In genomic region chr5:168086736-168087135, GRCh38 we compare ENCODE assay signal across 21 cellular contexts.
DNase-seq lines count a peak whose midpoint lies in the region; ATAC-seq and TF ChIP-seq lines count a peak whose summit lies in the region.
"Had no signal": no experiment of that assay in that cellular context is flagged by ENCODE, and none has a peak within 500 bp of the region (broad histone marks: within the 10 kb centered on the region; RNA-seq: fewer than 3 reads in every experiment).

No MANE protein-coding gene starts in this region.

- H3K9ac ChIP-seq in muscle layer of colon (ENCODE audit: low read length) = no peak overlapping the region
- H3K9ac ChIP-seq: BLaER1 treated with 17β-estradiol and CSF1 and Interleukin-3, amounts not matched to agents 10 nM and 100 nM had no signal

- CTCF ChIA-PET in RWPE1 (lab: Yijun Ruan, JAX) = interaction anchor here (0.7 to 0.9 kb wide), 2 partner anchors 39 to 343 kb away, joined by 3 read pairs; no protein-coding TSS in a partner anchor

- DNase-seq in RWPE1 (ENCODE audit: low spot score) = no peak
- DNase-seq in uterus = no peak
- DNase-seq in activated T-cell treated with anti-CD3 and anti-CD28 coated beads, Interleukin-2, amount 50 U/mL, for 1 hour = no peak
- DNase-seq: activated CD4-positive, alpha-beta T cell treated with anti-CD3 and anti-CD28 coated beads for 36 hours; activated CD8-positive, alpha-beta memory T cell treated with anti-CD3 and anti-CD28 coated beads, Interleukin-2, amount 50 U/mL, for 48 hours; activated CD8-positive, alpha-beta T cell treated with anti-CD3 and anti-CD28 coated beads for 36 hours; activated naive CD4-positive, alpha-beta T cell treated with anti-CD3 and anti-CD28 coated beads, Interleukin-2, amount 10 ng/mL, durations not matched to agents 7 days and 5 days; hippocampal formation; NCI-H1092; NCI-H446 treated with DMSO at 0.1 percent for 48 hours; stimulated activated CD4-positive, alpha-beta T cell treated with anti-CD3 and anti-CD28 coated beads, Interleukin-4, amount 100 ng/mL, for 24 hours; T-helper 2 cell; tibial artery had no signal

- H3K27ac ChIP-seq in 22Rv1 (no peak overlapping the region), C4-2B (no peak overlapping the region), RWPE1 (peak overlapping the region; percentile 52; the same call in 1 of the 2 replicates), muscle layer of colon (ENCODE audit: low read depth, low read length) (peak overlapping the region; percentile 12), uterus (peak overlapping the region in 1 of 2 donors; percentile 1)
- H3K27ac ChIP-seq: BLaER1 treated with 17β-estradiol and CSF1 and Interleukin-3, amounts not matched to agents 10 nM and 100 nM; body of pancreas; tibial artery had no signal

- H3K36me3 ChIP-seq in muscle layer of colon (ENCODE audit: insufficient read depth, low read length) (no peaks in the 10 kb centered on the region), uterus (no peaks in the 10 kb centered on the region)
- H3K36me3 ChIP-seq: tibial artery had no signal

- POLR2A ChIA-PET in RWPE1 (lab: Yijun Ruan, JAX; ENCODE audit: low non-redundant PET) = interaction anchor here (0.5 kb wide), 1 partner anchor 132 kb away, joined by 3 read pairs; no protein-coding TSS in a partner anchor

- H3K27me3 ChIP-seq in muscle layer of colon (ENCODE audit: control insufficient read depth in 1 of 2, insufficient read depth in 2 of 2, low read length in 2 of 2) = no peaks in the 10 kb centered on the region
- no peaks in the 10 kb centered on the region for H3K27me3 ChIP-seq in uterus
- H3K27me3 ChIP-seq: BLaER1 treated with 17β-estradiol and CSF1 and Interleukin-3, amounts not matched to agents 10 nM and 100 nM; body of pancreas; tibial artery had no signal

- no peak for TF ChIP-seq POLR2A in uterus (IDR thresholded peaks at IDR 0.05)

- no peak for ATAC-seq in GM21737 (IDR thresholded peaks at IDR 0.05; ENCODE audit: unreplicated experiment)
- no peak for ATAC-seq in GM18861 (IDR thresholded peaks at IDR 0.05; ENCODE audit: unreplicated experiment)
- ATAC-seq: activated CD4-positive, alpha-beta T cell treated with anti-CD3 and anti-CD28 coated beads for 36 hours; activated CD8-positive, alpha-beta T cell treated with anti-CD3 and anti-CD28 coated beads for 36 hours; activated T-helper 17 cell treated with anti-CD3 and anti-CD28 coated beads, Interleukin-2, amount 50 U/mL, for 72 hours had no signal

- intact Hi-C loops in uterus (cut with DNase I; ENCODE audit: low total_unique reads) = no loop called here

- H3K4me3 ChIP-seq in muscle layer of colon (ENCODE audit: low read depth in 1 of 2, low read length in 2 of 2) = peak overlapping the region in 1 of 2 donors; percentile 7
- no peak overlapping the region for H3K4me3 ChIP-seq in uterus
- H3K4me3 ChIP-seq: BLaER1 treated with 17β-estradiol and CSF1 and Interleukin-3, amounts not matched to agents 10 nM and 100 nM; body of pancreas; tibial artery had no signal

- TF ChIP-seq CTCF in 22Rv1 (IDR thresholded peaks at IDR 0.05) = peak; percentile 34
- peak; percentile 47; the same call in 1 of the 2 replicates for TF ChIP-seq CTCF in C4-2B (conservative IDR thresholded peaks at IDR 0.05)
- TF ChIP-seq CTCF in RWPE1 (conservative IDR thresholded peaks at IDR 0.05; ENCODE audit: low read depth) = no peak
- TF ChIP-seq CTCF in uterus (IDR thresholded peaks at IDR 0.05) = no peak

- H3K9me3 ChIP-seq in muscle layer of colon (ENCODE audit: low read length) (no peaks in the 10 kb centered on the region), uterus (no peaks in the 10 kb centered on the region)
- H3K9me3 ChIP-seq: body of pancreas, tibial artery had no signal

- peaks cover 24% of the 10 kb centered on the region for H3K4me1 ChIP-seq in muscle layer of colon (ENCODE audit: insufficient read depth, low read length)
- no peaks in the 10 kb centered on the region for H3K4me1 ChIP-seq in uterus
- H3K4me1 ChIP-seq: BLaER1 treated with 17β-estradiol and CSF1 and Interleukin-3, amounts not matched to agents 10 nM and 100 nM had no signal

Comparison
In these comparisons a context has a peak if more than half of its experiments do, and no peak if none do; other contexts are left out.
1. H3K27ac ChIP-seq: peak in RWPE1 (single experiment) and muscle layer of colon (single experiment); none in 22Rv1 (single experiment) and C4-2B (single experiment).
2. CTCF ChIP-seq: peak in 22Rv1 (single experiment) and C4-2B (single experiment); none in RWPE1 (single experiment) and uterus (0 of 4).